18 cellular contexts compared by ENCODE assay signal in genomic region chr17:32277284-32277683, GRCh38. TPM values are rescaled to one million over a fixed set of nuclear protein-coding genes. Genes with fewer than 3 reads are reported as not detected.
A peak's percentile ranks its signal among the peaks of the same experiment; 100 is the strongest.
DNase-seq lines count a peak whose midpoint lies in the region; ATAC-seq and TF ChIP-seq lines count a peak whose summit lies in the region.
"Had no signal": no experiment of that assay in that cellular context is flagged by ENCODE, and none has a peak within 500 bp of the region (broad histone marks: within the 10 kb centered on the region; RNA-seq: fewer than 3 reads in every experiment).

No MANE protein-coding gene starts in this region.

- no peak for TF ChIP-seq CTCF in brain (conservative IDR thresholded peaks at IDR 0.05)

- H3K4me3 Mint-ChIP-seq in brain = peak overlapping the region in 1 of 5 experiments; percentile 58
- H3K4me3 Mint-ChIP-seq: stimulated activated naive B cell treated with anti-CD40 and anti-IgM and Interleukin-4, amounts not matched to agents 10 μg/mL and 1 μg/mL and 100 μg/mL, for 72 hours had no signal

- no peaks in the 10 kb centered on the region for H3K27me3 ChIP-seq in BLaER1
- H3K27me3 ChIP-seq: ovary had no signal

- peak overlapping the region; percentile 83 for H3K4me2 ChIP-seq in BLaER1

- peaks cover 9% of the 10 kb centered on the region for H3K27me3 Mint-ChIP-seq in brain

- DNase-seq in LHCN-M2 (ENCODE audit: low read depth) (peak; percentile 31), iPS-NIHi7 (ENCODE audit: extremely low spot score) (peak; percentile 75), NCI-H1092 (lab: John Stamatoyannopoulos, UW) (no peak), NCI-H526 treated with DMSO at 0.1 percent for 48 hours (lab: John Stamatoyannopoulos, UW) (no peak)
- DNase-seq in activated effector memory CD4-positive, alpha-beta T cell treated with Interleukin-2 at 50 U/mL for 16 hours = no peak
- DNase-seq: activated CD4-positive, alpha-beta T cell treated with anti-CD3 and anti-CD28 coated beads for 4 hours; activated gamma-delta T cell treated with Interleukin-2 at 50 U/mL for 16 hours; GF-D8; NCI-H1105; NK-92 treated with Interleukin-12 subunit alpha and Interleukin-12 subunit beta, amount 100 ng/mL, for 24 hours; ovary; stimulated activated naive B cell treated with anti-CD40 and anti-IgM and Interleukin-4, amounts not matched to agents 10 μg/mL and 1 μg/mL and 100 μg/mL, for 72 hours; SW 1271 had no signal

- no peaks in the 10 kb centered on the region for H4K20me1 ChIP-seq in BLaER1

- H3K9me3 Mint-ChIP-seq in brain = no peaks in the 10 kb centered on the region
- H3K9me3 Mint-ChIP-seq: stimulated activated naive B cell treated with anti-CD40 and anti-IgM and Interleukin-4, amounts not matched to agents 10 μg/mL and 1 μg/mL and 100 μg/mL, for 72 hours had no signal

- no peaks in the 10 kb centered on the region for H3K9me3 ChIP-seq in BLaER1
- H3K9me3 ChIP-seq: gastroesophageal sphincter, ovary had no signal

- ATAC-seq in GM21390 (IDR thresholded peaks at IDR 0.05; ENCODE audit: unreplicated experiment) = no peak
- ATAC-seq: gastroesophageal sphincter; stimulated activated naive B cell treated with anti-CD40 and anti-IgM and Interleukin-4, amounts not matched to agents 10 μg/mL and 1 μg/mL and 100 μg/mL, for 72 hours had no signal

- H3K4me3 ChIP-seq in BLaER1 = no peak overlapping the region
- H3K4me3 ChIP-seq: gastroesophageal sphincter, lung, ovary had no signal

- H3K27ac Mint-ChIP-seq in brain = peak overlapping the region in 4 of 5 experiments; percentile 56 to 93 (median 83)
- H3K27ac Mint-ChIP-seq: stimulated activated naive B cell treated with anti-CD40 and anti-IgM and Interleukin-4, amounts not matched to agents 10 μg/mL and 1 μg/mL and 100 μg/mL, for 72 hours had no signal

- no peak overlapping the region for H3K9ac ChIP-seq in BLaER1

- H3K36me3 ChIP-seq in BLaER1 = no peaks in the 10 kb centered on the region
- H3K36me3 ChIP-seq: gastroesophageal sphincter, ovary had no signal

- peaks cover 79% of the 10 kb centered on the region for H3K4me1 Mint-ChIP-seq in brain

- peaks cover 31% of the 10 kb centered on the region for H3K4me1 ChIP-seq in BLaER1
- H3K4me1 ChIP-seq: gastroesophageal sphincter had no signal

- H3K36me3 Mint-ChIP-seq in brain = no peaks in the 10 kb centered on the region
- H3K36me3 Mint-ChIP-seq: stimulated activated naive B cell treated with anti-CD40 and anti-IgM and Interleukin-4, amounts not matched to agents 10 μg/mL and 1 μg/mL and 100 μg/mL, for 72 hours had no signal

- H3K27ac ChIP-seq in BLaER1 = no peak overlapping the region
- H3K27ac ChIP-seq: gastroesophageal sphincter, ovary had no signal

RNA-seq across cellular contexts. Expression of gene RHBDL3, which starts 11.7 kb away (rescaled TPM):
- total RNA-seq in LHCN-M2 (2014; rRNA removed) = 0.57 and 0.71 TPM in 2 replicates
- polyA plus RNA-seq in LHCN-M2 (2012) = 0.39 TPM
- polyA plus RNA-seq in brain (ENCODE audit: insufficient read depth, low read depth, low replicate concordance) = 26.6 TPM

Comparison
In these comparisons a context has a peak if more than half of its experiments do, and no peak if none do; other contexts are left out.
1. DNase-seq: peak in LHCN-M2 (single experiment) and iPS-NIHi7 (single experiment); none in activated effector memory CD4-positive, alpha-beta T cell treated with Interleukin-2 at 50 U/mL for 16 hours (single experiment), NCI-H1092 (single experiment) and NCI-H526 treated with DMSO at 0.1 percent for 48 hours (single experiment).